8 cellular contexts compared by ENCODE assay signal in genomic region chr6:108260126-108260808, GRCh38. TPM values are rescaled to one million over a fixed set of nuclear protein-coding genes. Genes with fewer than 3 reads are reported as not detected.
DNase-seq lines count a peak whose midpoint lies in the region; ATAC-seq, FAIRE-seq and TF ChIP-seq lines count a peak whose summit lies in the region.

No MANE protein-coding gene starts in this region.

- peak; percentile 12 for ATAC-seq in GM19455 (IDR thresholded peaks at IDR 0.05; ENCODE audit: unreplicated experiment)

- H3K27me3 ChIP-seq in CD8-positive, alpha-beta memory T cell (ENCODE audit: insufficient read depth, low read length, poor library complexity, severe bottlenecking): no peaks in the 10 kb centered on the region
- no peaks in the 10 kb centered on the region for H3K27me3 ChIP-seq in SU-DHL-6 (ENCODE audit: low read length)

- peak overlapping the region; percentile 90 to 98 (median 93) for H3K4me3 Mint-ChIP-seq in CD8-positive, alpha-beta memory T cell
- peak overlapping the region; percentile 89 to 99 (median 94) for H3K4me3 Mint-ChIP-seq in immature natural killer cell

- peak overlapping the region; percentile 86 for H3K4me2 ChIP-seq in SU-DHL-6 (ENCODE audit: low read depth, low read length, poor library complexity, severe bottlenecking)

- H3K36me3 ChIP-seq in CD8-positive, alpha-beta memory T cell (ENCODE audit: insufficient read depth, low read length): no peaks in the 10 kb centered on the region
- H3K36me3 ChIP-seq in SU-DHL-6 (ENCODE audit: low read length): no peaks in the 10 kb centered on the region

- H4K20me1 ChIP-seq in SU-DHL-6 (ENCODE audit: low read depth, low read length): no peaks in the 10 kb centered on the region

- H3K27ac Mint-ChIP-seq in CD8-positive, alpha-beta memory T cell: peak overlapping the region; percentile 89 to 99 (median 92)
- peak overlapping the region; percentile 86 to 99 (median 96) for H3K27ac Mint-ChIP-seq in immature natural killer cell

- DNase-seq in CD8-positive, alpha-beta memory T cell: peak in 3 of 5 donors; percentile 4 to 50 (median 15)
- DNase-seq in HTR-8/SVneo (ENCODE audit: insufficient read length, low spot score): peak; percentile 17
- peak; percentile 43 to 64 for DNase-seq in cardiac fibroblast (ENCODE audit: low read depth in 2 of 2)
- DNase-seq in immature natural killer cell: peak; percentile 24 to 38 (median 31)
- DNase-seq in NCI-H2081 treated with DMSO at 0.1 percent for 48 hours (lab: John Stamatoyannopoulos, UW): no peak

- H3K27me3 Mint-ChIP-seq in CD8-positive, alpha-beta memory T cell: no peaks in the 10 kb centered on the region
- peaks cover 13 to 22% (median 17%) of the 10 kb centered on the region in 3 donors for H3K27me3 Mint-ChIP-seq in immature natural killer cell (ENCODE audit: low read depth in 3 of 3)

- H3K9me3 Mint-ChIP-seq in CD8-positive, alpha-beta memory T cell: no peaks in the 10 kb centered on the region
- no peaks in the 10 kb centered on the region for H3K9me3 Mint-ChIP-seq in immature natural killer cell

- H3F3A ChIP-seq in SU-DHL-6 (ENCODE audit: insufficient read depth): peaks cover 24% of the 10 kb centered on the region

- peak overlapping the region; percentile 98 for H2AFZ ChIP-seq in SU-DHL-6 (ENCODE audit: low read depth, low read length, severe bottlenecking)

- peaks cover 32 to 51% (median 49%) of the 10 kb centered on the region in 3 donors for H3K4me1 Mint-ChIP-seq in CD8-positive, alpha-beta memory T cell
- peaks cover 30 to 51% of the 10 kb centered on the region in 2 donors for H3K4me1 Mint-ChIP-seq in immature natural killer cell

- POLR2A ChIA-PET in CD8-positive, alpha-beta memory T cell (lab: Charles Lee): interaction anchor here (0.6 to 2.0 kb wide), 6 partner anchors 9 to 1122 kb away, joined by 3 to 21 read pairs (median 6); partner anchors contain the start of genes AFG1L, CD164, CEP57L1 and SEC63

- FAIRE-seq in HTR-8/SVneo (lab: Jason Lieb, UNC): no peak

- TF ChIP-seq CTCF in SU-DHL-6 (IDR thresholded peaks at IDR 0.05; ENCODE audit: insufficient read depth, low read length, poor library complexity, severe bottlenecking) (no peak), cardiac fibroblast (IDR thresholded peaks at IDR 0.05; ENCODE audit: low read depth, low read length) (no peak)

- peaks cover 29% of the 10 kb centered on the region for H3K4me1 ChIP-seq in CD8-positive, alpha-beta memory T cell (ENCODE audit: insufficient read depth, low read length)

- H3K4me3 ChIP-seq in CD8-positive, alpha-beta memory T cell (ENCODE audit: low read length): peak overlapping the region; percentile 89
- H3K4me3 ChIP-seq in SU-DHL-6 (ENCODE audit: insufficient read depth, low read length, poor library complexity, severe bottlenecking) (peak overlapping the region; percentile 91), cardiac fibroblast (replicated peaks in 1 of 2; ENCODE audit: low read depth in 2 of 2, low read length in 2 of 2) (peak overlapping the region; percentile 94), skin epidermis (peak overlapping the region; percentile 74 to 99 (median 92))

- H3K9me3 ChIP-seq in CD8-positive, alpha-beta memory T cell (ENCODE audit: low read length): no peaks in the 10 kb centered on the region
- H3K9me3 ChIP-seq in SU-DHL-6 (ENCODE audit: insufficient read depth, low read length): no peaks in the 10 kb centered on the region

- H3K9me2 ChIP-seq in SU-DHL-6 (replicated peaks; ENCODE audit: insufficient read depth, low read length): no peaks in the 10 kb centered on the region

- CTCF ChIA-PET in CD8-positive, alpha-beta memory T cell (lab: Charles Lee): interaction anchor here (1.0 to 1.2 kb wide), 3 partner anchors 8 to 801 kb away, joined by 3 to 4 read pairs (median 3); partner anchors contain the start of gene PDSS2

- H3K27ac ChIP-seq in CD8-positive, alpha-beta memory T cell (ENCODE audit: low read depth, low read length): peak overlapping the region; percentile 86
- H3K27ac ChIP-seq in SU-DHL-6 (ENCODE audit: low read depth, low read length) (peak overlapping the region; percentile 74), skin epidermis (peak overlapping the region; percentile 85 to 99 (median 97))

- H3K36me3 Mint-ChIP-seq in CD8-positive, alpha-beta memory T cell: peaks cover 0 to 15% (median 3%) of the 10 kb centered on the region in 3 donors
- H3K36me3 Mint-ChIP-seq in immature natural killer cell: no peaks in the 10 kb centered on the region

- peaks cover 55% of the 10 kb centered on the region for H3K79me2 ChIP-seq in SU-DHL-6 (ENCODE audit: insufficient read depth, low read length)

- peak overlapping the region; percentile 88 for H3K9ac ChIP-seq in SU-DHL-6 (ENCODE audit: low read length)

RNA-seq across cellular contexts. Expression of gene SNX3, which starts 0.6 kb away (rescaled TPM):
- 10 to 100 TPM; 75.8 to 76.4 TPM for total RNA-seq in CD8-positive, alpha-beta memory T cell
- polyA plus RNA-seq in CD8-positive, alpha-beta memory T cell: 192 TPM
- polyA plus RNA-seq in immature natural killer cell: 100 to 1,000 TPM; 218 to 469 (median 234) TPM

RNA-seq across cellular contexts. Expression of gene AFG1L, which starts 34.6 kb away (rescaled TPM):
- 1 to 10 TPM; 4.4 to 5.3 TPM for total RNA-seq in CD8-positive, alpha-beta memory T cell
- polyA plus RNA-seq in CD8-positive, alpha-beta memory T cell: 4.4 TPM
- 1 to 10 TPM in 2 of 3 donors, not detected in 1; 4.1 to 5.4 TPM for polyA plus RNA-seq in immature natural killer cell
